Comparison of ENCODE assay signal across 8 cellular contexts in the genomic region with DNA sequence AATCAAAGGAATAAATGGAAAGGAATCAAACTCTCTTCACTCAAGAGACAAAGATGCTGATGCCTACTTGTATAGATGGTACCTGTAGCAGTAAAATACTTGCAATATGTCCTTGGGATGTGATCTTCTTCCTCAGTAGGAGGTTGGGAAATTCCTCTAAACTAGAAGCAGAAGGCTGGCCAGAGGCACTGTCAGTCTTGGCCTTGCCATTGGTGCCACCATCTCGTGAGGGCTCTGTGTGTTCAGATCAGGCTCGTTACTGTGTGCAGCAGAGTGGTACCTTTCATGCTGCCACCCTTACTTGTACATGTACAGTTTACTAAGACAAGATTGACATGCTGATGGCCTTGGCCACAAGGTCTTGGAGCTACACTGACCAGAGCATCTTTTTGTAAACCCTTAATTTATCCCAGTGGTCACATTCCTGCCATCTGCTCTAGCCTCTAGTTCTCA.
"Had no signal": no experiment of that assay in that cellular context is flagged by ENCODE, and none has a peak within 500 bp of the region (broad histone marks: within the 10 kb centered on the region; RNA-seq: fewer than 3 reads in every experiment).

No MANE protein-coding gene starts in this region.

- H3K4me3 ChIP-seq: GM23248 had no signal

- H3K4me3 Mint-ChIP-seq: H9, IgD-negative memory B cell had no signal

- H3K27me3 Mint-ChIP-seq: IgD-negative memory B cell had no signal

- FAIRE-seq: H54, HepG2 had no signal

- DNase-seq: GM23248, GOT3, H9, HCEC 1CT had no signal

- H3K27ac ChIP-seq: GM23248, HL-60 had no signal

- H3K9me3 Mint-ChIP-seq: H9, IgD-negative memory B cell had no signal

- H3K27ac Mint-ChIP-seq: H9, IgD-negative memory B cell had no signal

- H3K36me3 Mint-ChIP-seq: IgD-negative memory B cell had no signal

- H3K9ac ChIP-seq: GM23248 had no signal

- H2AFZ ChIP-seq: GM23248 had no signal

- ATAC-seq: HepG2 had no signal
